In the genomic region with DNA sequence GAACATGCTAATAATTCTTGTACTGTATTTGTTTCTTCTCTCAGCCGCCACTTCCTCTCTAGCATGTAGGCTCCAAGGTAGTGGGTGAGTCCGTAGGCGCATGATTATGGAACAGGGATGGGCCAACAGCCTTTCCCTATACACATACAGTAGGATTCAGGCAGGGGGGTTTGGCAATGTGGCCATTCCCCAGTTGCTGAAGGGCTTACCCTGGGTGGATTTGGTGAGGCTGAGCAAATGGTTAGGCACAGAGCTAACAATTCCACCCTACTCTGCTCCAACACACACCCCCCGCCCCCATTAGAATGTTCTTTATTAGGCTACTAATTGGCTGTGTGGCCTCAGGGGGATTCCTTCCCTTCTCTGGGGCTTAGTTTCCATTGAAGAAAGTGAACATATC, we compare ENCODE assay signal across 16 cellular contexts. TPM values are rescaled to one million over a fixed set of nuclear protein-coding genes. Genes with fewer than 3 reads are reported as not detected.
DNase-seq lines count a peak whose midpoint lies in the region; ATAC-seq lines count a peak whose summit lies in the region.
"Had no signal": no experiment of that assay in that cellular context is flagged by ENCODE, and none has a peak within 500 bp of the region (broad histone marks: within the 10 kb centered on the region; RNA-seq: fewer than 3 reads in every experiment).

No MANE protein-coding gene starts in this region.

- H3K36me3 ChIP-seq in BLaER1 treated with 17β-estradiol and CSF1 and Interleukin-3, amounts not matched to agents 10 nM and 100 nM = no peaks in the 10 kb centered on the region
- no peaks in the 10 kb centered on the region for H3K36me3 ChIP-seq in skeletal muscle tissue (ENCODE audit: control insufficient read depth in 3 of 3, insufficient read depth in 3 of 3, low read length in 3 of 3)

- no peak overlapping the region for H3K9ac ChIP-seq in BLaER1 treated with 17β-estradiol and CSF1 and Interleukin-3, amounts not matched to agents 10 nM and 100 nM
- H3K9ac ChIP-seq in skeletal muscle tissue (ENCODE audit: low read depth in 1 of 3, low read length in 3 of 3) = no peak overlapping the region

- no peak for ATAC-seq in HG02870 (IDR thresholded peaks at IDR 0.05; ENCODE audit: unreplicated experiment)

- no peak overlapping the region for H3K4me3 ChIP-seq in BLaER1 treated with 17β-estradiol and CSF1 and Interleukin-3, amounts not matched to agents 10 nM and 100 nM
- no peak overlapping the region for H3K4me3 ChIP-seq in skeletal muscle tissue (ENCODE audit: low read length in 3 of 3)

- no peak overlapping the region for H3K27ac ChIP-seq in BLaER1 treated with 17β-estradiol and CSF1 and Interleukin-3, amounts not matched to agents 10 nM and 100 nM
- H3K27ac ChIP-seq in skeletal muscle tissue (ENCODE audit: low read depth, low read length) = peak overlapping the region; percentile 9

- no peaks in the 10 kb centered on the region; a peak in 2 of 22 replicates for H4K20me1 ChIP-seq in BLaER1 treated with 17β-estradiol and CSF1 and Interleukin-3, amounts not matched to agents 10 nM and 100 nM

- DNase-seq in ELF-1 (ENCODE audit: low read depth, low spot score) = peak; percentile 69
- DNase-seq in islet precursor cell = peak; percentile 41
- DNase-seq in NCI-H2227 treated with DMSO at 0.1 percent for 48 hours (lab: John Stamatoyannopoulos, UW) = no peak
- DNase-seq: C1 segment of cervical spinal cord; Caco-2; CD4-positive, alpha-beta T cell; GF-D8; H9 had no signal

- peaks cover 0 to 21% (median 15%) of the 10 kb centered on the region in 10 experiments; a peak in 14 of 20 replicates for H3K4me1 ChIP-seq in BLaER1 treated with 17β-estradiol and CSF1 and Interleukin-3, amounts not matched to agents 10 nM and 100 nM
- peaks cover 5 to 14% (median 6%) of the 10 kb centered on the region in 3 donors for H3K4me1 ChIP-seq in skeletal muscle tissue (ENCODE audit: control insufficient read depth in 3 of 3, insufficient read depth in 3 of 3, low read length in 3 of 3)
- H3K4me1 ChIP-seq: Caco-2 had no signal

- peaks cover 53 to 92% (median 76%) of the 10 kb centered on the region in 11 experiments for H3K27me3 ChIP-seq in BLaER1 treated with 17β-estradiol and CSF1 and Interleukin-3, amounts not matched to agents 10 nM and 100 nM
- H3K27me3 ChIP-seq in skeletal muscle tissue (ENCODE audit: control insufficient read depth in 3 of 3, insufficient read depth in 3 of 3, low read length in 3 of 3) = no peaks in the 10 kb centered on the region

- peak overlapping the region in 7 of 11 experiments; percentile 5 to 38 (median 22); a peak in 6 of 22 replicates for H3K4me2 ChIP-seq in BLaER1 treated with 17β-estradiol and CSF1 and Interleukin-3, amounts not matched to agents 10 nM and 100 nM

- no peaks in the 10 kb centered on the region for H3K9me3 ChIP-seq in BLaER1 treated with 17β-estradiol and CSF1 and Interleukin-3, amounts not matched to agents 10 nM and 100 nM (replicated peaks in 1 of 11)
- H3K9me3 ChIP-seq in skeletal muscle tissue (ENCODE audit: control insufficient read depth in 3 of 3, low read length in 3 of 3) = no peaks in the 10 kb centered on the region
- H3K9me3 ChIP-seq: Caco-2 had no signal

RNA-seq across cellular contexts. Expression of a gene that starts 35.1 kb away (rescaled TPM):
- 4.2 TPM for total RNA-seq in skeletal muscle tissue
- total RNA-seq: B cell; CD4-positive, alpha-beta T cell had no signal

RNA-seq across cellular contexts. Expression of a gene that starts 48.9 kb away (rescaled TPM):
- 3.7 TPM for total RNA-seq in skeletal muscle tissue
- total RNA-seq: A172, B cell, Daoy, H1, HT-29 had no signal
